19 cellular contexts compared by ENCODE assay signal in the genomic region with DNA sequence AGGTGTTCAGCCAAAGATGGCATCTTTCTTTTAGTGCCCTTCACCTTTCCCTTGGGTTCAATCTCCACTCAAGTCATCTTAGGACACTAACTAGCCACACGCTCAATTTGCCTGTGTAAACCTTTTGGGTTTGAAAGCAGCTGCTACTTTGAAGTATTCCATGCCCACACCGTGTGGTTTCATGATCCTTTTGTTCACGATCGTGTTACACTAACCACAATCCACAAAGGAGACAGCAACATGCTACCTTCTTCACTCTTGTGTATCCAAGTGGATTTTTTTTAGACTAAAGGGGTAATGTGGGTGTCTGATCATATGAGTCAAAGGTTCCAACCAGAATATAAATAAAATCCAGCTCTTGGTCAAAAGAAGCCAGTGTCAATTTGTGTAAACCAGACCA.
DNase-seq lines count a peak whose midpoint lies in the region; ATAC-seq lines count a peak whose summit lies in the region.
"Had no signal": no experiment of that assay in that cellular context is flagged by ENCODE, and none has a peak within 500 bp of the region (broad histone marks: within the 10 kb centered on the region; RNA-seq: fewer than 3 reads in every experiment).

No MANE protein-coding gene starts in this region.

- DNase-seq in NCI-H345 (lab: John Stamatoyannopoulos, UW): peak; percentile 4
- no peak for DNase-seq in NCI-H345 treated with DMSO at 0.1 percent for 48 hours (lab: John Stamatoyannopoulos, UW; ENCODE audit: unreplicated experiment)
- DNase-seq in NCI-H2107 treated with DMSO at 0.1 percent for 48 hours (lab: John Stamatoyannopoulos, UW; ENCODE audit: unreplicated experiment): peak; percentile 99
- DNase-seq in activated naive CD8-positive, alpha-beta T cell treated with anti-CD3 and anti-CD28 coated beads, Interleukin-2, amount 50 U/mL, for 24 hours: no peak
- DNase-seq in stimulated activated naive B cell treated with anti-CD40 and anti-IgM and Interleukin-4, amounts not matched to agents 10 μg/mL and 1 μg/mL and 100 μg/mL, for 72 hours: peak; percentile 2
- DNase-seq in NCI-H2227 treated with DMSO at 0.1 percent for 48 hours (lab: John Stamatoyannopoulos, UW): no peak
- DNase-seq: 8988T, activated B cell treated with CpG ODN at 0.5 μM for 24 hours, cortex of kidney, gastrocnemius medialis, KG1, naive B cell, NCI-H1417 treated with DMSO at 0.1 percent for 48 hours, spleen, transverse colon had no signal

- no peak overlapping the region for H3K4me3 Mint-ChIP-seq in activated naive CD8-positive, alpha-beta T cell treated with anti-CD3 and anti-CD28 coated beads, Interleukin-2, amount 50 U/mL, for 24 hours
- H3K4me3 Mint-ChIP-seq in stimulated activated naive B cell treated with anti-CD40 and anti-IgM and Interleukin-4, amounts not matched to agents 10 μg/mL and 1 μg/mL and 100 μg/mL, for 72 hours: no peak overlapping the region
- H3K4me3 Mint-ChIP-seq: activated B cell treated with CpG ODN at 0.5 μM for 24 hours; brain; naive B cell; stimulated activated effector memory CD8-positive, alpha-beta T cell treated with anti-CD3 and anti-CD28 coated beads, Interleukin-12 subunit alpha, Interleukin-12 subunit beta, amount 100 ng/mL, for 72 hours had no signal

- H3K4me1 Mint-ChIP-seq in activated naive CD8-positive, alpha-beta T cell treated with anti-CD3 and anti-CD28 coated beads, Interleukin-2, amount 50 U/mL, for 24 hours: peaks cover 8% of the 10 kb centered on the region
- no peaks in the 10 kb centered on the region for H3K4me1 Mint-ChIP-seq in stimulated activated naive B cell treated with anti-CD40 and anti-IgM and Interleukin-4, amounts not matched to agents 10 μg/mL and 1 μg/mL and 100 μg/mL, for 72 hours
- H3K4me1 Mint-ChIP-seq: activated B cell treated with CpG ODN at 0.5 μM for 24 hours; brain; naive B cell; stimulated activated effector memory CD8-positive, alpha-beta T cell treated with anti-CD3 and anti-CD28 coated beads, Interleukin-12 subunit alpha, Interleukin-12 subunit beta, amount 100 ng/mL, for 72 hours had no signal

- peaks cover 6% of the 10 kb centered on the region for H3K27me3 Mint-ChIP-seq in activated naive CD8-positive, alpha-beta T cell treated with anti-CD3 and anti-CD28 coated beads, Interleukin-2, amount 50 U/mL, for 24 hours
- H3K27me3 Mint-ChIP-seq in stimulated activated naive B cell treated with anti-CD40 and anti-IgM and Interleukin-4, amounts not matched to agents 10 μg/mL and 1 μg/mL and 100 μg/mL, for 72 hours: no peaks in the 10 kb centered on the region
- H3K27me3 Mint-ChIP-seq: activated B cell treated with CpG ODN at 0.5 μM for 24 hours, brain, naive B cell had no signal

- peaks cover 6% of the 10 kb centered on the region for H3K9me3 Mint-ChIP-seq in activated naive CD8-positive, alpha-beta T cell treated with anti-CD3 and anti-CD28 coated beads, Interleukin-2, amount 50 U/mL, for 24 hours
- H3K9me3 Mint-ChIP-seq in stimulated activated naive B cell treated with anti-CD40 and anti-IgM and Interleukin-4, amounts not matched to agents 10 μg/mL and 1 μg/mL and 100 μg/mL, for 72 hours: peaks cover 0 to 5% of the 10 kb centered on the region in 2 donors
- H3K9me3 Mint-ChIP-seq: activated B cell treated with CpG ODN at 0.5 μM for 24 hours; brain; stimulated activated effector memory CD8-positive, alpha-beta T cell treated with anti-CD3 and anti-CD28 coated beads, Interleukin-12 subunit alpha, Interleukin-12 subunit beta, amount 100 ng/mL, for 72 hours had no signal

- no peak overlapping the region for H3K27ac Mint-ChIP-seq in activated naive CD8-positive, alpha-beta T cell treated with anti-CD3 and anti-CD28 coated beads, Interleukin-2, amount 50 U/mL, for 24 hours
- no peak overlapping the region for H3K27ac Mint-ChIP-seq in stimulated activated naive B cell treated with anti-CD40 and anti-IgM and Interleukin-4, amounts not matched to agents 10 μg/mL and 1 μg/mL and 100 μg/mL, for 72 hours
- H3K27ac Mint-ChIP-seq: activated B cell treated with CpG ODN at 0.5 μM for 24 hours; brain; naive B cell; stimulated activated effector memory CD8-positive, alpha-beta T cell treated with anti-CD3 and anti-CD28 coated beads, Interleukin-12 subunit alpha, Interleukin-12 subunit beta, amount 100 ng/mL, for 72 hours had no signal

- ATAC-seq in activated naive CD8-positive, alpha-beta T cell treated with anti-CD3 and anti-CD28 coated beads, Interleukin-2, amount 50 U/mL, for 24 hours: peak; percentile 40
- peak; percentile 74 to 78 for ATAC-seq in stimulated activated naive B cell treated with anti-CD40 and anti-IgM and Interleukin-4, amounts not matched to agents 10 μg/mL and 1 μg/mL and 100 μg/mL, for 72 hours (replicated peaks)
- ATAC-seq in HG03565 (IDR thresholded peaks at IDR 0.05; ENCODE audit: unreplicated experiment) (no peak), GM18907 (IDR thresholded peaks at IDR 0.05; ENCODE audit: unreplicated experiment) (no peak)
- ATAC-seq: gastrocnemius medialis; stimulated activated effector memory CD8-positive, alpha-beta T cell treated with anti-CD3 and anti-CD28 coated beads, Interleukin-12 subunit alpha, Interleukin-12 subunit beta, amount 100 ng/mL, for 72 hours had no signal

- no peaks in the 10 kb centered on the region for H3K36me3 Mint-ChIP-seq in activated naive CD8-positive, alpha-beta T cell treated with anti-CD3 and anti-CD28 coated beads, Interleukin-2, amount 50 U/mL, for 24 hours (ENCODE audit: low read depth)
- H3K36me3 Mint-ChIP-seq in stimulated activated naive B cell treated with anti-CD40 and anti-IgM and Interleukin-4, amounts not matched to agents 10 μg/mL and 1 μg/mL and 100 μg/mL, for 72 hours: no peaks in the 10 kb centered on the region
- H3K36me3 Mint-ChIP-seq: brain; naive B cell; stimulated activated effector memory CD8-positive, alpha-beta T cell treated with anti-CD3 and anti-CD28 coated beads, Interleukin-12 subunit alpha, Interleukin-12 subunit beta, amount 100 ng/mL, for 72 hours had no signal

Comparison
In these comparisons a context has a peak if more than half of its experiments do, and no peak if none do; other contexts are left out.
1. DNase-seq: peak in NCI-H345 (single experiment), NCI-H2107 treated with DMSO at 0.1 percent for 48 hours (single experiment) and stimulated activated naive B cell treated with anti-CD40 and anti-IgM and Interleukin-4, amounts not matched to agents 10 μg/mL and 1 μg/mL and 100 μg/mL, for 72 hours (single experiment); none in NCI-H345 treated with DMSO at 0.1 percent for 48 hours (single experiment), activated naive CD8-positive, alpha-beta T cell treated with anti-CD3 and anti-CD28 coated beads, Interleukin-2, amount 50 U/mL, for 24 hours (single experiment) and NCI-H2227 treated with DMSO at 0.1 percent for 48 hours (single experiment).
2. ATAC-seq: peak in activated naive CD8-positive, alpha-beta T cell treated with anti-CD3 and anti-CD28 coated beads, Interleukin-2, amount 50 U/mL, for 24 hours (single experiment) and stimulated activated naive B cell treated with anti-CD40 and anti-IgM and Interleukin-4, amounts not matched to agents 10 μg/mL and 1 μg/mL and 100 μg/mL, for 72 hours (2 of 2); none in HG03565 (single experiment) and GM18907 (single experiment).